ENCODE assay signal across 15 cellular contexts in the genomic region with DNA sequence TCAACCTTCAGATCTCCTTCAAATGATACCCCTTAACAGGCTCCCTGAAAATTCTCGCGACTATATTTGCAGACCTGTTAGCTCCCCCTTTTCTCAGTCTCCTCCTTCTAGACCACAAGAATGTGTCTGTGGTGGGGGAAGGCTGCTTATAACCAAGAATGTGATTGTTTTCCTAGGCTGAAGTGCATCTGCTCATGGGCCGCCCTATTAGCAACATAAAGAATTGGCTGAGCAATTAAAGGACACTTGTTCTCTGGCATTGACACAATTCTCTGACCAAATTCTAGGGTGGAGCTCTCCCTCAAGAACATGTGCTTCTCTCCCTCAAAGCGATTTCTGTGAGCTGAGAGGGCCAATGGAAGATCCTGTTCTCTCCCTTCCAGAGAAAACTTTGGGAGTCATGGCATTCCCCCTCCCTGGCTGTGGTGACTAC. TPM values are rescaled to one million over a fixed set of nuclear protein-coding genes. Genes with fewer than 3 reads are reported as not detected.
DNase-seq lines count a peak whose midpoint lies in the region; ATAC-seq, FAIRE-seq and TF ChIP-seq lines count a peak whose summit lies in the region.
"Had no signal": no experiment of that assay in that cellular context is flagged by ENCODE, and none has a peak within 500 bp of the region (broad histone marks: within the 10 kb centered on the region; RNA-seq: fewer than 3 reads in every experiment).

No MANE protein-coding gene starts in this region.

- TF ChIP-seq POLR2A in breast epithelium (IDR thresholded peaks at IDR 0.05) (no peak), body of pancreas (IDR thresholded peaks at IDR 0.05) (no peak)

- H3K36me3 ChIP-seq in breast epithelium: no peaks in the 10 kb centered on the region
- H3K36me3 ChIP-seq in body of pancreas (replicated peaks in 1 of 2; ENCODE audit: insufficient read depth in 1 of 2, low read depth in 2 of 2): no peaks in the 10 kb centered on the region
- H3K36me3 ChIP-seq: neutrophil had no signal

- H3K27me3 Mint-ChIP-seq in MCF 10A (ENCODE audit: insufficient read depth, unreplicated experiment): no peaks in the 10 kb centered on the region

- intact Hi-C loops in MCF 10A (cut with micrococcal nuclease): no loop called here
- intact Hi-C loops in breast epithelium (cut with DNase I; ENCODE audit: low total_unique reads): no loop called here
- intact Hi-C loops in body of pancreas (cut with DNase I): no loop called here

- H3K4me1 Mint-ChIP-seq in MCF 10A (ENCODE audit: insufficient read depth, unreplicated experiment): peaks cover 23% of the 10 kb centered on the region

- POLR2A ChIA-PET in MCF 10A (lab: Yijun Ruan, JAX): interaction anchor here (0.7 to 1.4 kb wide), 3 partner anchors 16 to 771 kb away, joined by 3 to 4 read pairs (median 3); no protein-coding TSS in a partner anchor

- WGBS in body of pancreas, 2 donors: 73 to 77% methylated on average over 4 of the region's 4 CpGs

- peak overlapping the region; percentile 0 for H3K4me3 Mint-ChIP-seq in MCF 10A (ENCODE audit: unreplicated experiment)
- H3K4me3 Mint-ChIP-seq: CD4-positive, alpha-beta T cell; H9; stimulated activated naive CD8-positive, alpha-beta T cell treated with anti-CD3 and anti-CD28 coated beads, Interleukin-15, amount 100 ng/mL, for 72 hours had no signal

- no peak overlapping the region for H3K27ac ChIP-seq in breast epithelium
- H3K27ac ChIP-seq in body of pancreas: no peak overlapping the region
- H3K27ac ChIP-seq: neutrophil had no signal

- no peak for ATAC-seq in body of pancreas
- no peak for ATAC-seq in GM18907 (IDR thresholded peaks at IDR 0.05; ENCODE audit: unreplicated experiment)
- ATAC-seq: stimulated activated naive CD8-positive, alpha-beta T cell treated with anti-CD3 and anti-CD28 coated beads, Interleukin-15, amount 100 ng/mL, for 72 hours had no signal

- BruUV-seq in MCF 10A (replicated peaks; lab: Mats Ljungman, UMichigan): no TSS peak

- no peaks in the 10 kb centered on the region for H3K9me3 Mint-ChIP-seq in MCF 10A (ENCODE audit: unreplicated experiment)
- H3K9me3 Mint-ChIP-seq: CD4-positive, alpha-beta T cell; stimulated activated naive CD8-positive, alpha-beta T cell treated with anti-CD3 and anti-CD28 coated beads, Interleukin-15, amount 100 ng/mL, for 72 hours had no signal

- H3K9me3 ChIP-seq in breast epithelium (no peaks in the 10 kb centered on the region), body of pancreas (no peaks in the 10 kb centered on the region)
- H3K9me3 ChIP-seq: neutrophil had no signal

- no peak overlapping the region for H3K4me3 ChIP-seq in breast epithelium
- no peak overlapping the region for H3K4me3 ChIP-seq in body of pancreas

- no peaks in the 10 kb centered on the region for H3K36me3 Mint-ChIP-seq in MCF 10A (ENCODE audit: insufficient read depth, unreplicated experiment)

- no peaks in the 10 kb centered on the region for H3K27me3 ChIP-seq in breast epithelium
- no peaks in the 10 kb centered on the region for H3K27me3 ChIP-seq in body of pancreas
- H3K27me3 ChIP-seq: neutrophil had no signal

- H3K27ac Mint-ChIP-seq in MCF 10A (ENCODE audit: low read depth, unreplicated experiment): no peak overlapping the region
- H3K27ac Mint-ChIP-seq: CD4-positive, alpha-beta T cell had no signal

- DNase-seq in MCF 10A (ENCODE audit: unreplicated experiment) (peak; percentile 44), breast epithelium (ENCODE audit: low spot score in 2 of 2) (no peak), astrocyte of the hippocampus (ENCODE audit: low read depth, low spot score) (peak; percentile 87), kidney glomerular epithelial cell (lab: John Stamatoyannopoulos, UW) (peak; percentile 71), urothelium cell line (ENCODE audit: low spot score) (peak; percentile 60), NOMO-1 treated with dmso at 0.1 percent for 144 hours (lab: John Stamatoyannopoulos, UW; ENCODE audit: unreplicated experiment) (no peak), body of pancreas (no peak)
- DNase-seq: activated CD8-positive, alpha-beta memory T cell treated with anti-CD3 and anti-CD28 coated beads for 24 hours; CD4-positive, alpha-beta T cell; H9; stimulated activated naive CD8-positive, alpha-beta T cell treated with anti-CD3 and anti-CD28 coated beads, Interleukin-15, amount 100 ng/mL, for 72 hours had no signal

- no peak for FAIRE-seq in urothelium cell line (lab: Jason Lieb, UNC)
- FAIRE-seq: A204.1, GM12891 had no signal

- CTCF ChIA-PET in MCF 10A (lab: Yijun Ruan, JAX): interaction anchor here (0.6 to 1.1 kb wide), 2 partner anchors 17 to 19 kb away, joined by 4 to 5 read pairs; a partner anchor contains a TSS

- no peak for TF ChIP-seq CTCF in MCF 10A (IDR thresholded peaks at IDR 0.05; ENCODE audit: unreplicated experiment)
- TF ChIP-seq CTCF in breast epithelium (IDR thresholded peaks at IDR 0.05): no peak
- no peak for TF ChIP-seq CTCF in body of pancreas (IDR thresholded peaks at IDR 0.05)

- H3K4me1 ChIP-seq in breast epithelium (no peaks in the 10 kb centered on the region), body of pancreas (no peaks in the 10 kb centered on the region)

RNA-seq across cellular contexts. Expression of a gene that starts 19.0 kb away (rescaled TPM):
- total RNA-seq in MCF 10A (2022) (25.4 and 28.2 TPM in 2 replicates), breast epithelium (10 to 100 TPM; 23.0 to 25.9 (median 25.8) TPM), body of pancreas (10 to 100 TPM; 22.8 to 32.6 TPM)

Comparison
In these comparisons a context has a peak if more than half of its experiments do, and no peak if none do; other contexts are left out.
1. DNase-seq: peak in MCF 10A (single experiment), astrocyte of the hippocampus (single experiment), kidney glomerular epithelial cell (single experiment) and urothelium cell line (single experiment); none in breast epithelium (0 of 2), NOMO-1 treated with dmso at 0.1 percent for 144 hours (single experiment) and body of pancreas (0 of 4).